ENCODE assay signal across 23 cellular contexts in genomic region chr9:71614409-71614808, GRCh38.
A peak's percentile ranks its signal among the peaks of the same experiment; 100 is the strongest.
DNase-seq lines count a peak whose midpoint lies in the region; FAIRE-seq and TF ChIP-seq lines count a peak whose summit lies in the region.
"Had no signal": no experiment of that assay in that cellular context is flagged by ENCODE, and none has a peak within 500 bp of the region (broad histone marks: within the 10 kb centered on the region; RNA-seq: fewer than 3 reads in every experiment).

No MANE protein-coding gene starts in this region.

- no peak overlapping the region for H3K4me2 ChIP-seq in Loucy (ENCODE audit: low read depth, low read length, poor library complexity, severe bottlenecking)
- no peak overlapping the region for H3K4me2 ChIP-seq in osteoblast (ENCODE audit: insufficient read depth, low read length)
- H3K4me2 ChIP-seq: BLaER1 had no signal

- H3K79me2 ChIP-seq in Loucy (ENCODE audit: insufficient read depth, low read length) = no peaks in the 10 kb centered on the region
- no peaks in the 10 kb centered on the region for H3K79me2 ChIP-seq in osteoblast (ENCODE audit: insufficient read depth, low read length)

- H3K27me3 ChIP-seq in Loucy (ENCODE audit: insufficient read depth, low read length, poor library complexity, severe bottlenecking) = no peaks in the 10 kb centered on the region
- H3K27me3 ChIP-seq in osteoblast (ENCODE audit: insufficient read depth, low read length) = no peaks in the 10 kb centered on the region
- H3K27me3 ChIP-seq: BE2C, BLaER1 had no signal

- FAIRE-seq in H54 (lab: Jason Lieb, UNC) = peak; percentile 52
- FAIRE-seq: A204.1, G401.6, GM12891, GM19239 had no signal

- H3K4me3 ChIP-seq in Loucy (ENCODE audit: low read length, poor library complexity, severe bottlenecking) = no peak overlapping the region
- no peak overlapping the region for H3K4me3 ChIP-seq in osteoblast (ENCODE audit: insufficient read depth, low read length)
- H3K4me3 ChIP-seq: BLaER1 had no signal

- peak overlapping the region; percentile 33; the same call in 1 of the 2 replicates for H2AFZ ChIP-seq in Loucy (ENCODE audit: low read length)
- H2AFZ ChIP-seq in osteoblast (ENCODE audit: low read length) = peak overlapping the region; percentile 18

- H3K9me2 ChIP-seq in Loucy (replicated peaks; ENCODE audit: low read depth, low read length) = no peaks in the 10 kb centered on the region

- H3K36me3 ChIP-seq in Loucy (ENCODE audit: insufficient read depth, low read length) = no peaks in the 10 kb centered on the region
- H3K36me3 ChIP-seq in osteoblast (ENCODE audit: insufficient read depth, low read length) = no peaks in the 10 kb centered on the region
- H3K36me3 ChIP-seq: BE2C, BLaER1 had no signal

- H3K9me3 ChIP-seq in Loucy (ENCODE audit: insufficient read depth, low read depth, low read length) (no peaks in the 10 kb centered on the region), osteoblast (ENCODE audit: low read depth, low read length) (no peaks in the 10 kb centered on the region)
- H3K9me3 ChIP-seq: BE2C had no signal

- H4K20me1 ChIP-seq in Loucy (ENCODE audit: insufficient read depth, low read length, poor library complexity, severe bottlenecking) = no peaks in the 10 kb centered on the region
- H4K20me1 ChIP-seq in osteoblast (ENCODE audit: insufficient read depth, low read length) = no peaks in the 10 kb centered on the region
- H4K20me1 ChIP-seq: BLaER1 had no signal

- H3F3A ChIP-seq in Loucy (ENCODE audit: low read depth) = no peaks in the 10 kb centered on the region

- TF ChIP-seq CTCF in Loucy (conservative IDR thresholded peaks at IDR 0.05; ENCODE audit: low read length) = no peak
- no peak for TF ChIP-seq CTCF in osteoblast (IDR thresholded peaks at IDR 0.05; ENCODE audit: extremely low read depth, low read depth, low read length)

- no peak for DNase-seq in H54 (ENCODE audit: insufficient read length, low spot score)
- no peak for DNase-seq in osteoblast (ENCODE audit: insufficient read length, low spot score, missing footprints)
- no peak for DNase-seq in DMS79 treated with DMSO at 0.1 percent for 48 hours (lab: John Stamatoyannopoulos, UW)
- no peak for DNase-seq in NCI-H345 treated with DMSO at 0.1 percent for 48 hours (lab: John Stamatoyannopoulos, UW; ENCODE audit: unreplicated experiment)
- DNase-seq: 8988T; ACHN; BE2C; C1 segment of cervical spinal cord; CD4-positive, alpha-beta memory T cell; CD4-positive, CD25-positive, alpha-beta regulatory T cell; CD8-positive, alpha-beta memory T cell; COR-L47; DMS 273 treated with DMSO at 0.1 percent for 48 hours; DMS153; DMS53; DMS79; GF-D8 had no signal

- no peak overlapping the region for H3K9ac ChIP-seq in Loucy (ENCODE audit: low read depth, low read length, poor library complexity, severe bottlenecking)
- H3K9ac ChIP-seq: BLaER1 had no signal

- H3K4me1 ChIP-seq in Loucy (ENCODE audit: insufficient read depth, low read length, poor library complexity, severe bottlenecking) (no peaks in the 10 kb centered on the region), osteoblast (ENCODE audit: insufficient read depth, low read length) (no peaks in the 10 kb centered on the region)
- H3K4me1 ChIP-seq: BE2C, BLaER1 had no signal

- H3K27ac ChIP-seq in osteoblast (ENCODE audit: low read depth, low read length) = no peak overlapping the region
- H3K27ac ChIP-seq: BLaER1 had no signal

- TF ChIP-seq POLR2A in H54 (IDR thresholded peaks at IDR 0.05; ENCODE audit: low read depth, low read length) = no peak
